In genomic region chr10:69340695-69341094, GRCh38 we compare ENCODE assay signal across 1 cellular context.
TF ChIP-seq lines count a peak whose summit lies in the region.

No MANE protein-coding gene starts in this region.

TF ChIP-seq in IMR-90, 13 proteins besides CTCF, POLR2A, EP300 and RAD21 (continued from another document):
- TF ChIP-seq FOS (IDR thresholded peaks at IDR 0.05; ENCODE audit: low read depth, low read length): no peak
- TF ChIP-seq ELK1 (IDR thresholded peaks at IDR 0.05; ENCODE audit: borderline replicate concordance, low read depth, low read length): no peak
- TF ChIP-seq CEBPB (IDR thresholded peaks at IDR 0.05; ENCODE audit: low read depth, low read length): no peak
- no peak for TF ChIP-seq NFE2L2 (IDR thresholded peaks at IDR 0.05; ENCODE audit: low read depth, low read length)
- no peak for TF ChIP-seq SMC3 (IDR thresholded peaks at IDR 0.05; ENCODE audit: low read depth, low read length)
- no peak for TF ChIP-seq RFX5 (IDR thresholded peaks at IDR 0.05; ENCODE audit: low read depth, low read length)
- TF ChIP-seq MAFK (IDR thresholded peaks at IDR 0.05; ENCODE audit: low read depth, low read length): no peak
- TF ChIP-seq RCOR1 (IDR thresholded peaks at IDR 0.05; ENCODE audit: insufficient replicate concordance, low read length): no peak
- TF ChIP-seq MXI1 (IDR thresholded peaks at IDR 0.05; ENCODE audit: borderline replicate concordance, low read depth, low read length): no peak
- TF ChIP-seq MAZ (IDR thresholded peaks at IDR 0.05; ENCODE audit: borderline replicate concordance, low read depth, low read length): no peak
TF ChIP-seq in IMR-90: peak in this region for 0.
